Comparison of ENCODE assay signal across 8 cellular contexts in the genomic region with DNA sequence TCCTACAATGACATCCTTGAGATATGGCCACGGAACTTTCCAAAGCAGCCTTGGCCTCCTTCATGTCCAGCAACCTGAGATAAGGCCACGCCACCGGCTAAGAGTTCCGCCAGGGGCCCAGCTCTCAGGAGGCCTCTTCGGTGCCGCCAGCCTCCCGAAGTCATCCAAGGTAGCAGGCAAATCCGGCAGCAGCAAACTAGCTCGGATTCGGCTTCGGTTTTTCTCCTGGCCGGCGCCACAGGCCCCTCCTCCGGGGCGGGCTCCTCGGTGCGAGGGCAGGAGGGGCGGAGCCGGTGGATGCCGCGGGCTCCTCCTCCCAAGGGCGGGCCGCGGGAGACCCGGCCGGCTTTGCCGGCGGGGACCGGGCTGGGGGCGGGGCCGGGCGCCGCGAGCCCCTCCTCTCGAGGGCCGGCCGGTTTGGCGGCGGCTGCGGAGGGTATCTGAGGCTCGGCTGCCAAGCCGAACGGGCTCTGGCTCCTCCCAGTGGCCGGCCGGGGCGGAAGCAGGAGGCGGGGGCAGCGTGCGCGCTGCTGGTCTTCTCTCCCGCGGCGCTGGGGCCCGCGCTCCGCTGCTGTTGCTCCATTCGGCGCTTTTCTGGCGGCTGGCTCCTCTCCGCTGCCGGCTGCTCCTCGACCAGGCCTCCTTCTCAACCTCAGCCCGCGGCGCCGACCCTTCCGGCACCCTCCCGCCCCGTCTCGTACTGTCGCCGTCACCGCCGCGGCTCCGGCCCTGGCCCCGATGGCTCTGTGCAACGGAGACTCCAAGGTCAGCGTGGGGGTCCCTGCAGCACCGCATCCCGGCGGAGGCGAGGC. TPM values are rescaled to one million over a fixed set of nuclear protein-coding genes. Genes with fewer than 3 reads are reported as not detected.
DNase-seq lines count a peak whose midpoint lies in the region; ATAC-seq and TF ChIP-seq lines count a peak whose summit lies in the region.

A gene (plus strand): TSS at position 518 of the 812 bp plus-strand sequence. CDS start 221 bp downstream, at position 739.

- peak within 1 kb of the TSS; percentile 98 for H3K4me3 Mint-ChIP-seq in activated T-cell treated with anti-CD3 and anti-CD28 coated beads, Interleukin-2, amount 50 U/mL, for 4 hours

- H3K9me3 ChIP-seq in muscle layer of duodenum (ENCODE audit: control insufficient read depth in 1 of 2, low read length in 2 of 2), result no peaks in the 10 kb centered on the region

- H3K4me1 ChIP-seq in muscle layer of duodenum (ENCODE audit: control insufficient read depth in 1 of 2, insufficient read depth in 2 of 2, low read length in 2 of 2), result peaks cover 10 to 14% of the 10 kb centered on the region in 2 donors

- no peaks in the 10 kb centered on the region for H3K27me3 ChIP-seq in muscle layer of duodenum (ENCODE audit: low read depth, low read length)

- peak within 1 kb of the TSS; percentile 91 for H3K27ac ChIP-seq in muscle layer of duodenum (ENCODE audit: low read length)

- no peaks in the 10 kb centered on the region for H3K36me3 Mint-ChIP-seq in activated T-cell treated with anti-CD3 and anti-CD28 coated beads, Interleukin-2, amount 50 U/mL, for 4 hours (ENCODE audit: insufficient read depth)

- no peaks in the 10 kb centered on the region for H3K36me3 ChIP-seq in muscle layer of duodenum (ENCODE audit: control insufficient read depth in 1 of 2, insufficient read depth in 2 of 2, low read length in 2 of 2)

- DNase-seq in DMS79 (lab: John Stamatoyannopoulos, UW) (peak; percentile 86), KG1 (lab: John Stamatoyannopoulos, UW) (peak; percentile 80)
- peak; percentile 95 for DNase-seq in activated T-cell treated with anti-CD3 and anti-CD28 coated beads, Interleukin-2, amount 50 U/mL, for 4 hours
- peak; percentile 87 to 94 for DNase-seq in stimulated activated CD8-positive, alpha-beta memory T cell treated with anti-CD3 and anti-CD28 coated beads, Interleukin-7, amount 100 ng/mL, for 4 hours (ENCODE audit: low read depth in 2 of 2)

- no peaks in the 10 kb centered on the region for H3K9me3 Mint-ChIP-seq in activated T-cell treated with anti-CD3 and anti-CD28 coated beads, Interleukin-2, amount 50 U/mL, for 4 hours

- peak within 1 kb of the TSS; percentile 86 to 88 for H3K4me3 ChIP-seq in muscle layer of duodenum (ENCODE audit: low read depth in 1 of 2, low read length in 2 of 2)

- ATAC-seq in GM21723 (IDR thresholded peaks at IDR 0.05; ENCODE audit: unreplicated experiment) (peak; percentile 89), esophagus mucosa (peak; percentile 99)
- peak; percentile 93 to 94 for ATAC-seq in activated T-cell treated with anti-CD3 and anti-CD28 coated beads, Interleukin-2, amount 50 U/mL, for 4 hours

- no peaks in the 10 kb centered on the region for H3K27me3 Mint-ChIP-seq in activated T-cell treated with anti-CD3 and anti-CD28 coated beads, Interleukin-2, amount 50 U/mL, for 4 hours (ENCODE audit: low read depth)

- H3K4me1 Mint-ChIP-seq in activated T-cell treated with anti-CD3 and anti-CD28 coated beads, Interleukin-2, amount 50 U/mL, for 4 hours (ENCODE audit: low read depth), result peaks cover 21% of the 10 kb centered on the region

TF ChIP-seq in PFSK-1, 5 proteins besides CTCF, POLR2A, EP300 and RAD21:
- 0 out of 2 replicates have a peak, but pooled peaks have one; percentile 42 for TF ChIP-seq TAF1 (IDR thresholded peaks at IDR 0.05; ENCODE audit: borderline replicate concordance, insufficient read depth, low read length)
- TF ChIP-seq, protein P1, sequence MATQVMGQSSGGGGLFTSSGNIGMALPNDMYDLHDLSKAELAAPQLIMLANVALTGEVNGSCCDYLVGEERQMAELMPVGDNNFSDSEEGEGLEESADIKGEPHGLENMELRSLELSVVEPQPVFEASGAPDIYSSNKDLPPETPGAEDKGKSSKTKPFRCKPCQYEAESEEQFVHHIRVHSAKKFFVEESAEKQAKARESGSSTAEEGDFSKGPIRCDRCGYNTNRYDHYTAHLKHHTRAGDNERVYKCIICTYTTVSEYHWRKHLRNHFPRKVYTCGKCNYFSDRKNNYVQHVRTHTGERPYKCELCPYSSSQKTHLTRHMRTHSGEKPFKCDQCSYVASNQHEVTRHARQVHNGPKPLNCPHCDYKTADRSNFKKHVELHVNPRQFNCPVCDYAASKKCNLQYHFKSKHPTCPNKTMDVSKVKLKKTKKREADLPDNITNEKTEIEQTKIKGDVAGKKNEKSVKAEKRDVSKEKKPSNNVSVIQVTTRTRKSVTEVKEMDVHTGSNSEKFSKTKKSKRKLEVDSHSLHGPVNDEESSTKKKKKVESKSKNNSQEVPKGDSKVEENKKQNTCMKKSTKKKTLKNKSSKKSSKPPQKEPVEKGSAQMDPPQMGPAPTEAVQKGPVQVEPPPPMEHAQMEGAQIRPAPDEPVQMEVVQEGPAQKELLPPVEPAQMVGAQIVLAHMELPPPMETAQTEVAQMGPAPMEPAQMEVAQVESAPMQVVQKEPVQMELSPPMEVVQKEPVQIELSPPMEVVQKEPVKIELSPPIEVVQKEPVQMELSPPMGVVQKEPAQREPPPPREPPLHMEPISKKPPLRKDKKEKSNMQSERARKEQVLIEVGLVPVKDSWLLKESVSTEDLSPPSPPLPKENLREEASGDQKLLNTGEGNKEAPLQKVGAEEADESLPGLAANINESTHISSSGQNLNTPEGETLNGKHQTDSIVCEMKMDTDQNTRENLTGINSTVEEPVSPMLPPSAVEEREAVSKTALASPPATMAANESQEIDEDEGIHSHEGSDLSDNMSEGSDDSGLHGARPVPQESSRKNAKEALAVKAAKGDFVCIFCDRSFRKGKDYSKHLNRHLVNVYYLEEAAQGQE (IDR thresholded peaks at IDR 0.05; ENCODE audit: insufficient read depth in 1 of 2, low read depth in 2 of 2, low read length in 2 of 2), result no peak
- no peak for TF ChIP-seq SIN3A (IDR thresholded peaks at IDR 0.05; ENCODE audit: borderline replicate concordance, insufficient read depth, low read length)
- peak; percentile 80 for TF ChIP-seq POLR2AphosphoS5 (IDR thresholded peaks at IDR 0.05; ENCODE audit: low read depth, low read length)
- TF ChIP-seq FOXP2 (optimal IDR thresholded peaks at IDR 0.05; ENCODE audit: borderline replicate concordance, extremely low read depth, extremely low read length, insufficient read depth), result peak; percentile 55

RNA-seq across cellular contexts. Expression of the gene that starts here (rescaled TPM):
- 53.2 TPM for polyA plus RNA-seq in PFSK-1 (2012; ENCODE audit: insufficient read length, low read depth)
- 100 to 1,000 TPM; 109 to 122 (median 118) TPM for total RNA-seq in activated T-cell treated with anti-CD3 and anti-CD28 coated beads, Interleukin-2, amount 50 U/mL, for 4 hours
- total RNA-seq in esophagus mucosa, result 41.6 TPM

Comparison
In these comparisons a context has a peak if more than half of its experiments do, and no peak if none do; other contexts are left out.
1. Peak in every context shown above with its lines: DNase-seq, ATAC-seq, H3K4me3 ChIP-seq and H3K27ac ChIP-seq.